In genomic region chr2:70190413-70191243, GRCh38 we compare ENCODE assay signal across 8 cellular contexts. TPM values are rescaled to one million over a fixed set of nuclear protein-coding genes. Genes with fewer than 3 reads are reported as not detected.
DNase-seq lines count a peak whose midpoint lies in the region; ATAC-seq and TF ChIP-seq lines count a peak whose summit lies in the region.

Gene C2orf42, minus strand, starts transcription at chr2:70191019. Its CDS starts 9,034 bp downstream, at chr2:70181985.

- H3K27ac ChIP-seq in PC-3 (ENCODE audit: low read length) (peak within 1 kb of the TSS; percentile 77), epithelial cell of prostate (peak within 1 kb of the TSS; percentile 94)

- DNase-seq in DMS153 treated with DMSO at 0.1 percent for 48 hours (lab: John Stamatoyannopoulos, UW; ENCODE audit: unreplicated experiment) (peak; percentile 91), PC-3 (peak; percentile 97), activated T-cell treated with anti-CD3 and anti-CD28 coated beads for 48 hours (ENCODE audit: low read depth) (peak; percentile 93), epithelial cell of prostate (ENCODE audit: low read depth, low spot score) (peak; percentile 83), mucosa of gallbladder (ENCODE audit: low spot score) (peak; percentile 97)
- DNase-seq in stimulated activated CD8-positive, alpha-beta memory T cell treated with anti-CD3 and anti-CD28 coated beads, Interleukin-4, amount 100 ng/mL, for 4 hours (ENCODE audit: low read depth in 2 of 2, low spot score in 1 of 2) = peak; percentile 95

- peak within 1 kb of the TSS; percentile 85 for H3K4me2 ChIP-seq in PC-3 (ENCODE audit: low read length)

- no peak for TF ChIP-seq RAD21 in Ishikawa (IDR thresholded peaks at IDR 0.05; ENCODE audit: low read depth)

- ATAC-seq in GM21576 (IDR thresholded peaks at IDR 0.05; ENCODE audit: unreplicated experiment) = peak; percentile 82
- ATAC-seq in PC-3 = peak; percentile 91

- H3K9ac ChIP-seq in PC-3 (ENCODE audit: low read length) = peak within 1 kb of the TSS; percentile 83

- H3K36me3 ChIP-seq in PC-3 (ENCODE audit: low read depth, low read length) = no peaks in the 10 kb centered on the region

- H3K9me2 ChIP-seq in PC-3 (replicated peaks; ENCODE audit: low read length) = no peaks in the 10 kb centered on the region

- H3K27me3 ChIP-seq in PC-3 (ENCODE audit: low read length) = no peaks in the 10 kb centered on the region

- CTCF ChIA-PET in PC-3 (lab: Charles Lee) = interaction anchor here (0.6 to 1.0 kb wide), 4 partner anchors 49 to 276 kb away, joined by 3 to 10 read pairs (median 4); partner anchors contain the start of gene MXD1

- TF ChIP-seq EP300 in Ishikawa (IDR thresholded peaks at IDR 0.05; ENCODE audit: borderline replicate concordance) = peak; percentile 31; the same call in 1 of the 2 replicates

- H3K79me2 ChIP-seq in PC-3 (ENCODE audit: low read length) = peaks cover 15% of the 10 kb centered on the region

- no peaks in the 10 kb centered on the region for H3K9me3 ChIP-seq in PC-3 (ENCODE audit: low read length)

- POLR2A ChIA-PET in PC-3 (lab: Charles Lee; ENCODE audit: unreplicated experiment) = interaction anchor here (0.5 to 1.1 kb wide), 5 partner anchors 10 to 75 kb away, joined by 4 to 5 read pairs (median 4); no protein-coding TSS in a partner anchor

- no peaks in the 10 kb centered on the region for H3F3A ChIP-seq in PC-3 (ENCODE audit: low read length, unreplicated experiment)

- H4K20me1 ChIP-seq in PC-3 (ENCODE audit: low read length) = no peaks in the 10 kb centered on the region

- no TSS peak for BruUV-seq in PC-3 (replicated peaks; lab: Mats Ljungman, UMichigan)

- no peak for TF ChIP-seq CTCF in PC-3 (conservative IDR thresholded peaks at IDR 0.05; ENCODE audit: low read depth, low read length)

- H3K4me3 ChIP-seq in PC-3 (ENCODE audit: low read length) = peak within 1 kb of the TSS; percentile 79

- peak within 1 kb of the TSS; percentile 74 for H2AFZ ChIP-seq in PC-3 (ENCODE audit: low read length)

- H3K4me1 ChIP-seq in PC-3 (ENCODE audit: insufficient read depth, low read length) = peaks cover 15% of the 10 kb centered on the region

- intact Hi-C loops in PC-3 (cut with micrococcal nuclease) = loop anchor here (5.0 kb wide), 1 partner anchor 57 kb away; the partner anchor contains the start of gene TIA1

TF ChIP-seq in Ishikawa, 13 proteins besides CTCF, POLR2A, EP300 and RAD21:
- TF ChIP-seq TCF12 (IDR thresholded peaks at IDR 0.05; ENCODE audit: low read depth) = peak; percentile 68
- peak; percentile 43; the same call in 1 of the 2 replicates for TF ChIP-seq NFIC (IDR thresholded peaks at IDR 0.05)
- peak; percentile 100 for TF ChIP-seq EGR1 (IDR thresholded peaks at IDR 0.05)
- no peak for TF ChIP-seq REST (IDR thresholded peaks at IDR 0.05; ENCODE audit: low read depth)
- TF ChIP-seq TEAD4 (IDR thresholded peaks at IDR 0.05) = no peak
- TF ChIP-seq, protein P1, sequence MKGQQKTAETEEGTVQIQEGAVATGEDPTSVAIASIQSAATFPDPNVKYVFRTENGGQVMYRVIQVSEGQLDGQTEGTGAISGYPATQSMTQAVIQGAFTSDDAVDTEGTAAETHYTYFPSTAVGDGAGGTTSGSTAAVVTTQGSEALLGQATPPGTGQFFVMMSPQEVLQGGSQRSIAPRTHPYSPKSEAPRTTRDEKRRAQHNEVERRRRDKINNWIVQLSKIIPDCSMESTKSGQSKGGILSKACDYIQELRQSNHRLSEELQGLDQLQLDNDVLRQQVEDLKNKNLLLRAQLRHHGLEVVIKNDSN (IDR thresholded peaks at IDR 0.05) = peak; percentile 92
- TF ChIP-seq MAX (IDR thresholded peaks at IDR 0.05) = peak; percentile 55; the same call in 1 of the 2 replicates
- TF ChIP-seq ZBTB7A (IDR thresholded peaks at IDR 0.05; ENCODE audit: low read depth) = 0 out of 2 replicates have a peak, but pooled peaks have one; percentile 62
- peak; percentile 69 for TF ChIP-seq YY1 (IDR thresholded peaks at IDR 0.05; ENCODE audit: low read depth)
- TF ChIP-seq TAF1 (IDR thresholded peaks at IDR 0.05; ENCODE audit: low read depth) = peak; percentile 85
- TF ChIP-seq FOXM1 (IDR thresholded peaks at IDR 0.05; ENCODE audit: borderline replicate concordance, low read depth) = peak; percentile 41
- peak; percentile 57 for TF ChIP-seq CREB1 (IDR thresholded peaks at IDR 0.05; ENCODE audit: low read depth)
- 0 out of 2 replicates have a peak, but pooled peaks have one; percentile 4 for TF ChIP-seq CEBPB (IDR thresholded peaks at IDR 0.05)

RNA-seq across cellular contexts. Expression of gene C2orf42, which starts in this region (rescaled TPM):
- total RNA-seq in PC-3 (2014; rRNA removed) = 17.1 and 21.1 TPM in 2 replicates
- total RNA-seq in mucosa of gallbladder = 22.6 TPM

Comparison
In these comparisons a context has a peak if more than half of its experiments do, and no peak if none do; other contexts are left out.
1. Peak in every context shown above with its lines: DNase-seq, ATAC-seq, H3K4me3 ChIP-seq and H3K27ac ChIP-seq.